ENCODE assay signal across 1 cellular context in genomic region chrX:88612870-88613329, GRCh38.
TF ChIP-seq lines count a peak whose summit lies in the region.

No MANE protein-coding gene starts in this region.

TF ChIP-seq in GM23338, 12 proteins besides CTCF, POLR2A, EP300 and RAD21 (continued from another document):
- TF ChIP-seq EZH2 (IDR thresholded peaks at IDR 0.05; ENCODE audit: low read depth, unreplicated experiment) = no peak
- no peak for TF ChIP-seq ZNF114 (CRISPR knock-in tag; IDR thresholded peaks at IDR 0.05)
- TF ChIP-seq ETS1 (IDR thresholded peaks at IDR 0.05) = no peak
- TF ChIP-seq EZH2phosphoT487 (IDR thresholded peaks at IDR 0.05; ENCODE audit: unreplicated experiment) = no peak
- TF ChIP-seq CREB1 (CRISPR knock-in tag; IDR thresholded peaks at IDR 0.05; ENCODE audit: low read depth) = no peak
- no peak for TF ChIP-seq ZNF331 (CRISPR knock-in tag; IDR thresholded peaks at IDR 0.05; ENCODE audit: low read depth)
- no peak for TF ChIP-seq JUNB (IDR thresholded peaks at IDR 0.05; ENCODE audit: unreplicated experiment)
- TF ChIP-seq REST (IDR thresholded peaks at IDR 0.05; ENCODE audit: unreplicated experiment) = no peak
- TF ChIP-seq STAT1 (IDR thresholded peaks at IDR 0.05; ENCODE audit: unreplicated experiment) = no peak
- TF ChIP-seq POLR2AphosphoS5 (IDR thresholded peaks at IDR 0.05; ENCODE audit: low read depth) = no peak
